ENCODE assay signal across 17 cellular contexts in genomic region chr1:184627012-184627351, GRCh38.
"Had no signal": no experiment of that assay in that cellular context is flagged by ENCODE, and none has a peak within 500 bp of the region (broad histone marks: within the 10 kb centered on the region; RNA-seq: fewer than 3 reads in every experiment).

No MANE protein-coding gene starts in this region.

- H3K9ac ChIP-seq: neural progenitor cell had no signal

- H3K27ac ChIP-seq: brain microvascular endothelial cell, coronary artery, left lung, neural progenitor cell, SJCRH30 had no signal

- H3K9me3 ChIP-seq: left lung, SJCRH30, tibial nerve had no signal

- H3K36me3 ChIP-seq: brain microvascular endothelial cell, left lung, neural progenitor cell, SJCRH30, tibial nerve had no signal

- H3K27me3 ChIP-seq: brain microvascular endothelial cell, left lung, neural progenitor cell, SJCRH30, tibial nerve had no signal

- H2AFZ ChIP-seq: neural progenitor cell had no signal

- H3K4me2 ChIP-seq: neural progenitor cell had no signal

- DNase-seq: activated CD4-positive, alpha-beta T cell treated with anti-CD3 and anti-CD28 coated beads, Interleukin-2, amount 10 ng/mL, durations not matched to agents 24 days and 14 days; activated CD8-positive, alpha-beta T cell treated with anti-CD3 and anti-CD28 coated beads for 36 hours; activated naive CD4-positive, alpha-beta T cell treated with anti-CD3 and anti-CD28 coated beads for 36 hours; activated T-cell treated with anti-CD3 and anti-CD28 coated beads, Interleukin-2, amount 50 U/mL, for 1 hour; aorta; brain microvascular endothelial cell; hypothalamus; left lung; mesenchymal stem cell; naive thymus-derived CD4-positive, alpha-beta T cell; SJCRH30; stimulated activated CD4-positive, alpha-beta T cell treated with anti-CD3 and anti-CD28 coated beads, Interleukin-2, amount 100 ng/mL, for 24 hours; stimulated activated naive CD4-positive, alpha-beta T cell treated with Interleukin-2 at 50 U/mL for 16 hours had no signal

- H3K4me3 ChIP-seq: coronary artery, left lung, neural progenitor cell, SJCRH30, tibial nerve had no signal

- ATAC-seq: activated CD8-positive, alpha-beta T cell treated with anti-CD3 and anti-CD28 coated beads for 36 hours; activated T-helper 17 cell treated with anti-CD3 and anti-CD28 coated beads, Interleukin-2, amount 50 U/mL, for 72 hours; left lung; naive thymus-derived CD4-positive, alpha-beta T cell had no signal
